In genomic region chr6:56714982-56715456, GRCh38 we compare ENCODE assay signal across 8 cellular contexts.
DNase-seq lines count a peak whose midpoint lies in the region; ATAC-seq and TF ChIP-seq lines count a peak whose summit lies in the region.

No MANE protein-coding gene starts in this region.

- H3K4me3 ChIP-seq in BE2C (ENCODE audit: low read depth, low read length): no peak overlapping the region
- no peak overlapping the region for H3K4me3 ChIP-seq in ectodermal cell (ENCODE audit: insufficient read depth, low read depth, low read length)
- H3K4me3 ChIP-seq in mesodermal cell (ENCODE audit: extremely low read depth, insufficient read depth, low read length, poor library complexity, severe bottlenecking): no peak overlapping the region

- ATAC-seq in GM18867 (IDR thresholded peaks at IDR 0.05; ENCODE audit: unreplicated experiment): no peak
- ATAC-seq in GM18868 (IDR thresholded peaks at IDR 0.05; ENCODE audit: unreplicated experiment): no peak

- DNase-seq in BE2C (peak; percentile 15), NCI-H226 (peak; percentile 95), putamen (ENCODE audit: low spot score) (no peak), NCI-H128 (lab: John Stamatoyannopoulos, UW; ENCODE audit: unreplicated experiment) (no peak)

- H3K27me3 ChIP-seq in BE2C (no peaks in the 10 kb centered on the region), ectodermal cell (ENCODE audit: control insufficient read depth, insufficient read depth, low read length, poor library complexity, severe bottlenecking) (no peaks in the 10 kb centered on the region)

- H3K4me1 ChIP-seq in BE2C (peaks cover 13% of the 10 kb centered on the region), ectodermal cell (ENCODE audit: control insufficient read depth, insufficient read depth, low read length) (peaks cover 15% of the 10 kb centered on the region), mesodermal cell (ENCODE audit: control insufficient read depth, insufficient read depth, low read length, poor library complexity, severe bottlenecking) (peaks cover 40% of the 10 kb centered on the region)

- no peaks in the 10 kb centered on the region for H3K36me3 ChIP-seq in BE2C
- no peaks in the 10 kb centered on the region for H3K36me3 ChIP-seq in ectodermal cell (ENCODE audit: control insufficient read depth, insufficient read depth, low read length)
- H3K36me3 ChIP-seq in mesodermal cell (ENCODE audit: control insufficient read depth, insufficient read depth, low read length): no peaks in the 10 kb centered on the region

- H3K27ac ChIP-seq in ectodermal cell (ENCODE audit: insufficient read depth, low read depth, low read length, poor library complexity, severe bottlenecking): peak overlapping the region; percentile 41
- peak overlapping the region; percentile 57 for H3K27ac ChIP-seq in mesodermal cell (ENCODE audit: low read depth, low read length, severe bottlenecking)

- H3K9me3 ChIP-seq in BE2C (no peaks in the 10 kb centered on the region; the same call in 1 of the 2 replicates), ectodermal cell (ENCODE audit: control insufficient read depth, low read length) (no peaks in the 10 kb centered on the region), mesodermal cell (ENCODE audit: control insufficient read depth, low read length) (no peaks in the 10 kb centered on the region)

- no peak for TF ChIP-seq CTCF in BE2C (IDR thresholded peaks at IDR 0.05; ENCODE audit: low read depth, low read length)

- 34 to 43% methylated on average over 2 of the region's 2 CpGs for WGBS in ectodermal cell, 2 experiments
- 33% methylated on average over 1 of the region's 2 CpGs for WGBS in mesodermal cell (ENCODE audit: insufficient coverage in 2 of 2), 2 experiments

Comparison
In these comparisons a context has a peak if more than half of its experiments do, and no peak if none do; other contexts are left out.
1. DNase-seq: peak in BE2C (single experiment) and NCI-H226 (single experiment); none in putamen (single experiment) and NCI-H128 (single experiment).